Comparison of ENCODE assay signal across 8 cellular contexts in the genomic region with DNA sequence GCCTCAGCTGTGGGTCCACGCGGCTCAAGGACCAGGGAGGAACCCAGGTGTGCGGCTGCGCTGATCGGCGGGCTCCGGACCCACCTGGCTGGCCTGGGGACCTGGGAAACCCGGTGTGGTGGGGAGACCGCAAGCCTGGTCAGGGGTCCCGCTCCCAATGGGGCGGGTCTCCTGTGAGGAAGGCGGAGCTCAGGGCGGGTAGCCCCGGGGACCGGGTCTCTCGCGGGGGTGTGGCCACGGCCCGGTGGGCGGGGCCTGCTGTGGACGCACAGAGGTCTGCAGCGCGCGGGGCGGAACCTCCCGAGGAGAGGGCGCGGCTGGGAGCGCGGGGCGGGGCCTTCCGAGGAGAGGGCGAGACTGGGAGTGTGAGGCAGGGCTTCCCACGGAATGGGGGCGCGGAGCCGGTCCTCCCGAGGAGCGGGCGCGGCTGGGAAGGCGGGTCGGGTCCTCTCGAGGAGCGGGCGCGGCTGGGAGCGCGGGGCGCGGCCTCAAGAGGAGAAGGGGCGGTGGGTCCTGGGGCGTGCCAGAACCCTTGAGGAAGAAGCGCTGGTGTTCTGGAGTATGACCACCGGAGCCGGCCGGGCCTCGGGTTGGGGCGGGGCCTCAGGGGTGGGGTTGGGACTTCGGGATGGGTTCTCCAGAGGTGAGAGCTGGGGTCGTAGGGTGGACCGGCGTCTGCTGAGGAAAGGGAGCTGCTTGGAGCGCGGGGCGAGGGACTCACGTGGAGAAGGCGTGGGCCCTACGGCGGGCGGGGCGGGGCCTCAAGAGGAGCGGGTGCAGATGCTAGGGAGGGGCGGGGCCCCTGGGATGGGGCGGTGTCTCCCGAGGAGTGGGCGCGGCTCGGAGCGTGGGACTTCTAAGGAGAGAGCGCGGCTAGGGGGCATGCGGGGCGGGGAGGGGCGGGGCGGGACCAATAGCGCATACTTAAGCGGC. TPM values are rescaled to one million over a fixed set of nuclear protein-coding genes. Genes with fewer than 3 reads are reported as not detected.
DNase-seq lines count a peak whose midpoint lies in the region; ATAC-seq and TF ChIP-seq lines count a peak whose summit lies in the region.

No MANE protein-coding gene starts in this region.

- TF ChIP-seq CTCF in WI38 (IDR thresholded peaks at IDR 0.05; ENCODE audit: low read depth, low read length), result no peak
- no peak for TF ChIP-seq CTCF in breast epithelium (IDR thresholded peaks at IDR 0.05)

- H3K4me3 ChIP-seq in WI38 (ENCODE audit: low read depth, low read length) (peak overlapping the region; percentile 58), breast epithelium (peak overlapping the region; percentile 41 to 72 (median 58))

- DNase-seq in DMS 273 (lab: John Stamatoyannopoulos, UW; ENCODE audit: unreplicated experiment), result peak; percentile 89
- DNase-seq in NCI-H2107 (lab: John Stamatoyannopoulos, UW), result peak; percentile 30
- DNase-seq in breast epithelium (ENCODE audit: low spot score in 2 of 2), result peak; percentile 80 to 89
- DNase-seq in inferior parietal cortex (ENCODE audit: extremely low spot score), result peak; percentile 57
- DNase-seq in stimulated activated CD4-positive, alpha-beta T cell treated with anti-CD3 and anti-CD28 coated beads, Interleukin-12 subunit alpha, Interleukin-12 subunit beta, amount 100 ng/mL, for 24 hours (ENCODE audit: low read depth in 2 of 2), result peak; percentile 86 to 91

- H3K27me3 ChIP-seq in breast epithelium, result no peaks in the 10 kb centered on the region

- H3K27ac ChIP-seq in breast epithelium, result peak overlapping the region in 1 of 2 donors; percentile 21

- no peaks in the 10 kb centered on the region for H3K9me3 ChIP-seq in breast epithelium

- no peaks in the 10 kb centered on the region for H3K4me1 ChIP-seq in breast epithelium

- H3K36me3 ChIP-seq in breast epithelium, result no peaks in the 10 kb centered on the region

- intact Hi-C loops in breast epithelium (cut with DNase I; ENCODE audit: low total_unique reads), result no loop called here

- no peak for TF ChIP-seq POLR2A in breast epithelium (IDR thresholded peaks at IDR 0.05)

- peak; percentile 53 for ATAC-seq in HG02588 (IDR thresholded peaks at IDR 0.05; ENCODE audit: unreplicated experiment)
- ATAC-seq in HG03565 (IDR thresholded peaks at IDR 0.05; ENCODE audit: unreplicated experiment), result no peak

RNA-seq across cellular contexts. Expression of gene DGCR6L, which starts 20.8 kb away (rescaled TPM):
- 10 to 100 TPM; 58.3 to 73.6 (median 60.6) TPM for total RNA-seq in breast epithelium

RNA-seq across cellular contexts. Expression of gene RTN4R, which starts 31.0 kb away (rescaled TPM):
- total RNA-seq in breast epithelium, result 1 to 10 TPM in 2 of 3 donors, under 1 TPM in 1; 0.48 to 2.0 (median 1.9) TPM

Comparison
In these comparisons a context has a peak if more than half of its experiments do, and no peak if none do; other contexts are left out.
1. DNase-seq: peak in every context shown above with its lines; median percentile 89 in DMS 273; 88 in stimulated activated CD4-positive, alpha-beta T cell treated with anti-CD3 and anti-CD28 coated beads, Interleukin-12 subunit alpha, Interleukin-12 subunit beta, amount 100 ng/mL, for 24 hours; 84 in breast epithelium; 57 in inferior parietal cortex; 30 in NCI-H2107.